In the genomic region with DNA sequence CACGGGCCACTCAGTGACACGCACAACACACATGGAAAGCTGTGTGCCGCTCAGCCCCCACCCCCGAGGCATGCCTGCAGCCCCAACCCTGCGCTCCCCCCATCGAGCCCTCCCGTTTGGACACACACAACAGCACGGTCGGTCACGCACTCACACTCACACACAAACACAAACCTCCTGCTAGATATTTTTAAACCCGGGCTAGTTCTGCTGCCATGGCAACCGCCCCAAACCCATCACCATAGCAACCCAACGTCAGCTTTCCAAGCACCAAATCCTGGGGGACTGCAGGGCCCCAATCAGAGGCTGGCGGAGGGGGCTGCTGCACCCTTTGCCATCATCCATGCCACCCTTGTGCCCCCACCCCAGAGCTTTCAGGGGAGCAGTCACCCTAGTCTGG, we compare ENCODE assay signal across 21 cellular contexts. TPM values are rescaled to one million over a fixed set of nuclear protein-coding genes. Genes with fewer than 3 reads are reported as not detected.
DNase-seq lines count a peak whose midpoint lies in the region; ATAC-seq and TF ChIP-seq lines count a peak whose summit lies in the region.
"Had no signal": no experiment of that assay in that cellular context is flagged by ENCODE, and none has a peak within 500 bp of the region (broad histone marks: within the 10 kb centered on the region; RNA-seq: fewer than 3 reads in every experiment).

No MANE protein-coding gene starts in this region.

- TF ChIP-seq CTCF in prostate gland (IDR thresholded peaks at IDR 0.05) = no peak

- H3K4me1 ChIP-seq in prostate gland (replicated peaks) = no peaks in the 10 kb centered on the region

- peaks cover 11% of the 10 kb centered on the region for H3K27me3 ChIP-seq in prostate gland (replicated peaks; ENCODE audit: insufficient read depth)

- H3K9me3 ChIP-seq in prostate gland = no peaks in the 10 kb centered on the region

- WGBS in prostate gland = 42% methylated on average over 14 of the region's 14 CpGs

- H3K4me3 ChIP-seq in prostate gland = no peak overlapping the region
- H3K4me3 ChIP-seq: tibial nerve had no signal

- H3K36me3 ChIP-seq in prostate gland = no peaks in the 10 kb centered on the region
- H3K36me3 ChIP-seq: tibial nerve had no signal

- peak; percentile 72 for DNase-seq in DMS 273 (lab: John Stamatoyannopoulos, UW; ENCODE audit: unreplicated experiment)
- no peak for DNase-seq in DMS 273 treated with DMSO at 0.1 percent for 48 hours (lab: John Stamatoyannopoulos, UW)
- DNase-seq in NCI-H2227 treated with DMSO at 0.1 percent for 48 hours (lab: John Stamatoyannopoulos, UW) = peak; percentile 71
- peak in 38 of 56 donors; percentile 6 to 85 (median 52) for DNase-seq in nucleus accumbens (lab: John Stamatoyannopoulos, UW)
- no peak for DNase-seq in prostate gland (ENCODE audit: low spot score)
- DNase-seq in UCSD-AML1 (lab: John Stamatoyannopoulos, UW; ENCODE audit: unreplicated experiment) = no peak
- DNase-seq: activated CD4-positive, alpha-beta memory T cell treated with anti-CD3 and anti-CD28 coated beads, Interleukin-2, amount 10 ng/mL, durations not matched to agents 7 days and 5 days; activated T-cell treated with anti-CD3 and anti-CD28 coated beads, Interleukin-2, amount 50 U/mL, for 48 hours; cerebellar nuclear complex; EL; IMR-90; NCI-H1092; NCI-H774; small intestine had no signal

- intact Hi-C loops in prostate gland (cut with DNase I) = no loop called here

- no peak for ATAC-seq in HG03432 (IDR thresholded peaks at IDR 0.05; ENCODE audit: unreplicated experiment)
- ATAC-seq: Panc1 had no signal

- no peak for TF ChIP-seq POLR2A in prostate gland (IDR thresholded peaks at IDR 0.05)

- peak overlapping the region; percentile 65 for H3K27ac ChIP-seq in cingulate gyrus (ENCODE audit: low read depth, low read length)
- no peak overlapping the region for H3K27ac ChIP-seq in prostate gland
- H3K27ac ChIP-seq: 22Rv1, tibial nerve had no signal

RNA-seq across cellular contexts. Expression of a gene that starts 2.5 kb away (rescaled TPM):
- total RNA-seq in prostate gland = 1 to 10 TPM in 1 of 2 donors, under 1 TPM in 1; 0.87 to 3.1 TPM
- total RNA-seq: epithelial cell of proximal tubule, IMR-90 had no signal

RNA-seq across cellular contexts. Expression of a gene that starts 19.1 kb away (rescaled TPM):
- total RNA-seq in prostate gland = 10 to 100 TPM; 22.9 to 23.7 TPM

RNA-seq across cellular contexts. Expression of a gene that starts 46.7 kb away (rescaled TPM):
- total RNA-seq in prostate gland = not detected
- total RNA-seq: activated CD4-positive, alpha-beta memory T cell treated with anti-CD3 and anti-CD28 coated beads, Interleukin-2, amount 10 ng/mL, durations not matched to agents 7 days and 5 days; epithelial cell of proximal tubule; IMR-90; omental fat pad; tibial nerve had no signal

Comparison
In these comparisons a context has a peak if more than half of its experiments do, and no peak if none do; other contexts are left out.
1. DNase-seq: peak in DMS 273 (single experiment), NCI-H2227 treated with DMSO at 0.1 percent for 48 hours (single experiment) and nucleus accumbens (38 of 56); none in DMS 273 treated with DMSO at 0.1 percent for 48 hours (single experiment), prostate gland (single experiment) and UCSD-AML1 (single experiment).